In genomic region chr5:157113007-157113406, GRCh38 we compare ENCODE assay signal across 1 cellular context.
TF ChIP-seq lines count a peak whose summit lies in the region.

No MANE protein-coding gene starts in this region.

TF ChIP-seq in HepG2, 621 proteins besides CTCF, POLR2A, EP300 and RAD21:
- no peak for TF ChIP-seq ZNF350 (CRISPR knock-in tag; IDR thresholded peaks at IDR 0.05; ENCODE audit: borderline replicate concordance, low read depth)
- TF ChIP-seq NFYC (CRISPR knock-in tag; IDR thresholded peaks at IDR 0.05), result no peak
- no peak for TF ChIP-seq ZNF691 (CRISPR knock-in tag; IDR thresholded peaks at IDR 0.05; ENCODE audit: borderline replicate concordance, low read depth)
- TF ChIP-seq MAZ (IDR thresholded peaks at IDR 0.05; ENCODE audit: borderline replicate concordance, low read depth, low read length), result no peak
- TF ChIP-seq MAZ (CRISPR knock-in tag; IDR thresholded peaks at IDR 0.05; ENCODE audit: low read depth), result no peak
- no peak for TF ChIP-seq ZBTB2 (CRISPR knock-in tag; IDR thresholded peaks at IDR 0.05; ENCODE audit: low read depth)
- no peak for TF ChIP-seq ZC3H4 (CRISPR knock-in tag; IDR thresholded peaks at IDR 0.05; ENCODE audit: borderline replicate concordance)
- no peak for TF ChIP-seq ZNF841 (CRISPR knock-in tag; IDR thresholded peaks at IDR 0.05; ENCODE audit: borderline replicate concordance)
- TF ChIP-seq ZNF605 (CRISPR knock-in tag; IDR thresholded peaks at IDR 0.05), result no peak
- TF ChIP-seq U2AF1 (optimal IDR thresholded peaks at IDR 0.05; ENCODE audit: low read depth, low read length), result no peak
- TF ChIP-seq ZNF768 (CRISPR knock-in tag; IDR thresholded peaks at IDR 0.05), result no peak
- no peak for TF ChIP-seq SALL1 (CRISPR knock-in tag; IDR thresholded peaks at IDR 0.05)
- TF ChIP-seq ZBTB40 (IDR thresholded peaks at IDR 0.05), result no peak
- TF ChIP-seq ZBTB40 (CRISPR knock-in tag; IDR thresholded peaks at IDR 0.05), result no peak
- TF ChIP-seq ZNF431 (CRISPR knock-in tag; IDR thresholded peaks at IDR 0.05; ENCODE audit: borderline replicate concordance, low read depth), result no peak
- no peak for TF ChIP-seq NKX3-1 (CRISPR knock-in tag; IDR thresholded peaks at IDR 0.05)
- no peak for TF ChIP-seq SOX6 (IDR thresholded peaks at IDR 0.05)
- TF ChIP-seq SOX6 (CRISPR knock-in tag; IDR thresholded peaks at IDR 0.05), result no peak
- TF ChIP-seq IRF1 (CRISPR knock-in tag; IDR thresholded peaks at IDR 0.05; ENCODE audit: low read depth), result no peak
